In the genomic region with DNA sequence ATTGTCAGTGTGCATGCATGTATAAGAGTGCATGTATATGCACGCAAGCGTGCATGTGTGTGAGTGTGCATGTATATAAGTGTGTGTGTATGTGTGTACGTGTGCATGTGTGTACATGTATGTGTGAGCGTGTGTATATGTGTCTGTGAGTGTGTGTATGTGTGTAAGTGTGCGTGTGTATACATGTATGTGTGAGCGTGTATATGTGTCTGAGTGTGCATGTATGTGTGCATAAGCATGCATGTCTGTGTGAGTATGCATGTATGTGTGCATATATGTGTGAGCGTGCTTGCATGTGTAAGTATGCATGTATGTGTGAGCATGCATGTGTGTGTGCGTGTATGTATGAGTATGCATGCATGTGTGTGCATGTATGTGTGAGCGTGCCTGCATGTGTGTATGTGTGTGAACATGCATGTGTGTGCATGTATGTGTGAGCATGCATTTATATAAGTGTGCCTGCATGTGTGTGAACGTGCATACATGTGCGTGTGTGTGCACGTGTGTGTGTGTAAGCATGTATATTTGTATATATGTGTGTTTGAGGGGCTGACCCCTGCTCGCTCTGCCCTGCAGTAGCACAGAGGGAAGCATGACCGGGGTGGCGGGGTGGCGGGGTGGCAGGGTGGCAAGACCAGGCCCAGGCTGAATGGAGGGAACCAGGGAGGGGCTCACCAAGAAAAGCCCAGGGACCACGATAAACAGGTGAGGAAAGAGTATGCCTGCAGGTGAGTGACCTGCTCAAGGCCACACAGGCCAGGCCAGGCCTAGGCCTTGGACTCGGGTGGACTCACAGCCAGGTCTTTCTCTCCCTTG, we compare ENCODE assay signal across 12 cellular contexts. TPM values are rescaled to one million over a fixed set of nuclear protein-coding genes. Genes with fewer than 3 reads are reported as not detected.
DNase-seq lines count a peak whose midpoint lies in the region; ATAC-seq, FAIRE-seq and TF ChIP-seq lines count a peak whose summit lies in the region.
"Had no signal": no experiment of that assay in that cellular context is flagged by ENCODE, and none has a peak within 500 bp of the region (broad histone marks: within the 10 kb centered on the region; RNA-seq: fewer than 3 reads in every experiment).

No MANE protein-coding gene starts in this region.

- H3K9me3 Mint-ChIP-seq in activated naive CD4-positive, alpha-beta T cell treated with anti-CD3 and anti-CD28 coated beads, Interleukin-2, amount 10 ng/mL, durations not matched to agents 7 days and 5 days: no peaks in the 10 kb centered on the region

- H3K27me3 ChIP-seq in SJSA1 (replicated peaks) (no peaks in the 10 kb centered on the region), foreskin keratinocyte (no peaks in the 10 kb centered on the region), thymus (ENCODE audit: control insufficient read depth, insufficient read depth) (no peaks in the 10 kb centered on the region)

- H3K27me3 Mint-ChIP-seq in activated naive CD4-positive, alpha-beta T cell treated with anti-CD3 and anti-CD28 coated beads, Interleukin-2, amount 10 ng/mL, durations not matched to agents 7 days and 5 days: no peaks in the 10 kb centered on the region

- peaks cover 87% of the 10 kb centered on the region for H3K4me1 Mint-ChIP-seq in activated naive CD4-positive, alpha-beta T cell treated with anti-CD3 and anti-CD28 coated beads, Interleukin-2, amount 10 ng/mL, durations not matched to agents 7 days and 5 days

- CTCF ChIA-PET in activated naive CD4-positive, alpha-beta T cell treated with anti-CD3 and anti-CD28 coated beads, Interleukin-2, amount 10 ng/mL, durations not matched to agents 7 days and 5 days (lab: Charles Lee): interaction anchor here (1.0 to 3.3 kb wide), 5 partner anchors 22 to 259 kb away, joined by 3 to 17 read pairs (median 5); a partner anchor contains a TSS

- H3K9me3 ChIP-seq in SJSA1 (replicated peaks): no peaks in the 10 kb centered on the region
- H3K9me3 ChIP-seq in thymus (ENCODE audit: control insufficient read depth): no peaks in the 10 kb centered on the region

- no peak for TF ChIP-seq CTCF in foreskin keratinocyte (conservative IDR thresholded peaks at IDR 0.05)

- H3K36me3 ChIP-seq in SJSA1: no peaks in the 10 kb centered on the region
- peaks cover 36% of the 10 kb centered on the region for H3K36me3 ChIP-seq in thymus (ENCODE audit: control insufficient read depth, insufficient read depth)

- H3K27ac ChIP-seq in SJSA1 (peak overlapping the region; percentile 89), foreskin keratinocyte (peak overlapping the region; percentile 99), thymus (ENCODE audit: low read depth) (peak overlapping the region; percentile 99)

- H3K27ac Mint-ChIP-seq in activated naive CD4-positive, alpha-beta T cell treated with anti-CD3 and anti-CD28 coated beads, Interleukin-2, amount 10 ng/mL, durations not matched to agents 7 days and 5 days: peak overlapping the region; percentile 100

- H3K4me3 Mint-ChIP-seq in activated naive CD4-positive, alpha-beta T cell treated with anti-CD3 and anti-CD28 coated beads, Interleukin-2, amount 10 ng/mL, durations not matched to agents 7 days and 5 days: peak overlapping the region; percentile 68

- 88% methylated on average over 18 of the region's 18 CpGs for WGBS in thymus

- no peak for FAIRE-seq in frontal cortex (lab: Jason Lieb, UNC)

- DNase-seq in activated naive CD4-positive, alpha-beta T cell treated with anti-CD3 and anti-CD28 coated beads, Interleukin-2, amount 10 ng/mL, durations not matched to agents 7 days and 5 days: no peak
- DNase-seq in activated naive CD4-positive, alpha-beta T cell treated with Interleukin-2 at 50 U/mL for 16 hours: no peak
- DNase-seq in SJSA1 (ENCODE audit: low read depth in 1 of 2, low spot score in 2 of 2) (no peak), foreskin keratinocyte (no peak), frontal cortex (ENCODE audit: low spot score in 2 of 2) (no peak), DMS79 treated with DMSO at 0.1 percent for 48 hours (lab: John Stamatoyannopoulos, UW) (no peak)
- DNase-seq: dermis blood vessel endothelial cell, NCI-H1694 had no signal

- H3K4me1 ChIP-seq in SJSA1 (replicated peaks) (peaks cover 45% of the 10 kb centered on the region), foreskin keratinocyte (peaks cover 32% of the 10 kb centered on the region), thymus (ENCODE audit: control insufficient read depth, insufficient read depth, low read length) (peaks cover 47% of the 10 kb centered on the region)

- H3K4me3 ChIP-seq in SJSA1 (no peak overlapping the region), thymus (ENCODE audit: low read length) (no peak overlapping the region)

- ATAC-seq in foreskin keratinocyte (no peak), GM21367 (IDR thresholded peaks at IDR 0.05; ENCODE audit: unreplicated experiment) (no peak)

- H3K36me3 Mint-ChIP-seq in activated naive CD4-positive, alpha-beta T cell treated with anti-CD3 and anti-CD28 coated beads, Interleukin-2, amount 10 ng/mL, durations not matched to agents 7 days and 5 days: peaks cover 76% of the 10 kb centered on the region

RNA-seq across cellular contexts. Expression of a gene that starts 26.3 kb away (rescaled TPM):
- 1.1 TPM in 1 of 2 replicates, not detected in the other for total RNA-seq in SJSA1 (2014; rRNA removed; shearing (Covaris generic))
- 0.04 and 0.17 TPM in 2 replicates for total RNA-seq in foreskin keratinocyte
- 0.03 TPM in 1 of 2 replicates, not detected in the other for polyA plus RNA-seq in foreskin keratinocyte
- 54.6 TPM for polyA plus RNA-seq in thymus
- 2.9 TPM for total RNA-seq in frontal cortex
- total RNA-seq: HT-29, renal cortical epithelial cell had no signal
